ENCODE assay signal across 8 cellular contexts in the genomic region with DNA sequence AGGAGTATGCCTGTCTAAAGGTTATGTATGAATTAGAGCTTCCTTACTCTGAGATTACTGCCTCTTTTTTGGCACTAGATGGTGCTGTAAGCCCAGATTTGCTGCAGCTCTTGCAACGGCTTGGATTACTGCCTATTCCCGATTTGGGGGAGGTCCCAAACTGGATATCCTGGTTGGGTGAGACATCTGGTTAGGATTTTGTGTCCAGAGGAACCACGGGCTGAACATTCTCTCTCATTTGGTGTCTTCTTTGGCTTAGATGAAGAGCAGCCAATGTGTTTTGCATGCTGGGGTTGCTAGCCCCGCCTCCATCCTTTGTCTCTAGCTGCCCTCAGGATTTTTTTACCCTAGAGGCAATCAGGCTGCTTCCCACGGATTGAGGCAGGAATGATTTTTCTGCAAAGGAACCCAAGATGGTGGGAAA. TPM values are rescaled to one million over a fixed set of nuclear protein-coding genes. Genes with fewer than 3 reads are reported as not detected.
DNase-seq lines count a peak whose midpoint lies in the region; ATAC-seq, FAIRE-seq and TF ChIP-seq lines count a peak whose summit lies in the region.

No MANE protein-coding gene starts in this region.

- peak overlapping the region; percentile 5 to 62; a peak in 3 of 4 replicates for H3K4me2 ChIP-seq in H1 (ENCODE audit: insufficient read depth in 1 of 2, low read depth in 2 of 2, low read length in 2 of 2)

- peak; percentile 87 for FAIRE-seq in H1 (lab: Jason Lieb, UNC)

- WGBS in H1 (ENCODE audit: extremely low coverage in 1 of 2, insufficient coverage in 1 of 2, insufficient read length in 1 of 2, insufficient replicate concordance in 2 of 2, low coverage in 1 of 2, low lambda C conversion rate in 2 of 2, missing lambda C conversion rate in 1 of 2), 2 experiments = 16% methylated on average over 5 of the region's 5 CpGs; no CpG with 5 or more reads in 1 of the 2 experiments

- no peak overlapping the region for H4K5ac ChIP-seq in H1 (ENCODE audit: insufficient read length, low read depth, low read length)

- no peaks in the 10 kb centered on the region for H3K9me3 ChIP-seq in HAP-1
- H3K9me3 ChIP-seq in H1 (ENCODE audit: insufficient read depth in 2 of 2, low read depth in 1 of 2, low read length in 1 of 2) = peaks cover 0 to 7% of the 10 kb centered on the region in 2 experiments; a peak in 1 of 4 replicates

- no peak overlapping the region for H3K23ac ChIP-seq in H1 (ENCODE audit: insufficient read length)

- H3K4me3 ChIP-seq in HAP-1 (0 out of 2 replicates have a peak overlapping the region, but pooled peaks have one; percentile 4), H1 (ENCODE audit: extremely low read depth in 1 of 4, insufficient read depth in 2 of 4, low read depth in 3 of 4, low read length in 4 of 4) (peak overlapping the region in 1 of 4 experiments; percentile 42; a peak in 3 of 8 replicates)

- no peaks in the 10 kb centered on the region for H3K23me2 ChIP-seq in H1 (ENCODE audit: low read depth, low read length)

- H3K27me3 Mint-ChIP-seq in activated B cell treated with CpG ODN at 0.5 μM for 24 hours = peaks cover 2% of the 10 kb centered on the region

- no peaks in the 10 kb centered on the region for H3K9me3 Mint-ChIP-seq in activated B cell treated with CpG ODN at 0.5 μM for 24 hours

- DNase-seq in DMS153 (lab: John Stamatoyannopoulos, UW) (peak; percentile 69), HAP-1 (ENCODE audit: low spot score in 2 of 2) (peak; percentile 74 to 84), NCI-H2171 (lab: John Stamatoyannopoulos, UW) (peak; percentile 65), activated B cell treated with CpG ODN at 0.5 μM for 24 hours (peak; percentile 14), H1 (ENCODE audit: low read depth in 1 of 2, low spot score in 2 of 2) (peak; percentile 7 to 46), medulla oblongata (ENCODE audit: extremely low spot score) (peak; percentile 73), substantia nigra (lab: John Stamatoyannopoulos, UW) (peak in 28 of 49 donors; percentile 0 to 49 (median 8))

- no peak overlapping the region for H3K4ac ChIP-seq in H1 (replicated peaks; ENCODE audit: insufficient read length, low read depth, low read length)

- peaks cover 2% of the 10 kb centered on the region for H3K4me1 Mint-ChIP-seq in activated B cell treated with CpG ODN at 0.5 μM for 24 hours

- H2BK20ac ChIP-seq in H1 (ENCODE audit: low read length) = no peak overlapping the region

- no peaks in the 10 kb centered on the region for H4K20me1 ChIP-seq in H1 (replicated peaks in 1 of 2; ENCODE audit: control insufficient read depth in 1 of 2, insufficient read depth in 2 of 2, low read length in 2 of 2)

- ATAC-seq in activated B cell treated with CpG ODN at 0.5 μM for 24 hours (ENCODE audit: low read depth) = peak; percentile 31
- ATAC-seq in GM21367 (IDR thresholded peaks at IDR 0.05; ENCODE audit: unreplicated experiment) = no peak

- in situ Hi-C loops in HAP-1 (cut with MboI; ENCODE audit: low sequenced_read_pairs) = no loop called here

- H3K27ac ChIP-seq in H1 (ENCODE audit: low read depth, low read length) (no peak overlapping the region), substantia nigra (ENCODE audit: low read depth, low read length, poor library complexity, severe bottlenecking) (no peak overlapping the region)

- no peak overlapping the region for H2BK15ac ChIP-seq in H1 (ENCODE audit: low read length)

- no peak overlapping the region for H3K9ac ChIP-seq in H1 (replicated peaks in 1 of 4; ENCODE audit: extremely low read depth in 1 of 4, low read depth in 3 of 4, low read length in 3 of 4)

- H2AFZ ChIP-seq in H1 (ENCODE audit: low read length) = peak overlapping the region; percentile 94

- H3K27me3 ChIP-seq in HAP-1 (ENCODE audit: low read depth) = no peaks in the 10 kb centered on the region
- H3K27me3 ChIP-seq in H1 (replicated peaks in 1 of 4; ENCODE audit: control insufficient read depth in 3 of 4, extremely low read depth in 1 of 4, insufficient read depth in 3 of 4, low read length in 3 of 4) = no peaks in the 10 kb centered on the region

- no peak overlapping the region for H3K56ac ChIP-seq in H1 (replicated peaks; ENCODE audit: insufficient read length, low read depth, low read length)

- H3K4me3 Mint-ChIP-seq in activated B cell treated with CpG ODN at 0.5 μM for 24 hours = peak overlapping the region; percentile 59

- no peaks in the 10 kb centered on the region for H3K4me1 ChIP-seq in HAP-1
- H3K4me1 ChIP-seq in H1 (replicated peaks in 1 of 4; ENCODE audit: control insufficient read depth in 3 of 4, insufficient read depth in 4 of 4, low read length in 3 of 4) = no peaks in the 10 kb centered on the region

- H4K8ac ChIP-seq in H1 (ENCODE audit: extremely low read depth, insufficient read depth, low read length) = no peak overlapping the region

- H2BK12ac ChIP-seq in H1 (ENCODE audit: low read depth, low read length) = no peak overlapping the region

- TF ChIP-seq CTCF in activated B cell treated with CpG ODN at 0.5 μM for 24 hours (IDR thresholded peaks at IDR 0.05) = no peak
- TF ChIP-seq CTCF in H1 (IDR thresholded peaks at IDR 0.05; ENCODE audit: control extremely low read depth in 1 of 3, insufficient read depth in 1 of 3, low read depth in 1 of 3, low read length in 3 of 3) = peak in 2 of 3 experiments; percentile 58 to 59; a peak in 3 of 4 replicates

- CTCF ChIA-PET in activated B cell treated with CpG ODN at 0.5 μM for 24 hours (lab: Charles Lee) (interaction anchor here (0.5 to 2.1 kb wide), 16 partner anchors 9 to 732 kb away, joined by 3 to 9 read pairs (median 4); a partner anchor contains a TSS), H1 (lab: Charles Lee; ENCODE audit: partially characterized antibody) (interaction anchor here (1.0 to 2.7 kb wide), 13 partner anchors 9 to 286 kb away, joined by 3 to 14 read pairs (median 4); no protein-coding TSS in a partner anchor)

- intact Hi-C loops in activated B cell treated with CpG ODN at 0.5 μM for 24 hours (cut with micrococcal nuclease) = loop anchor here (1.0 to 10.0 kb wide), 5 partner anchors 137 to 904 kb away; a partner anchor contains a TSS

- H3K14ac ChIP-seq in H1 (ENCODE audit: insufficient read length) = no peak overlapping the region

- no peaks in the 10 kb centered on the region for H3K79me2 ChIP-seq in H1 (ENCODE audit: control insufficient read depth in 1 of 2, insufficient read depth in 2 of 2, low read length in 2 of 2)

- no peak overlapping the region for H2AK5ac ChIP-seq in H1 (ENCODE audit: low read depth, low read length)

- peak; percentile 86 to 87 for TF ChIP-seq RAD21 in H1 (IDR thresholded peaks at IDR 0.05 in 1 of 2, conservative IDR thresholded peaks at IDR 0.05 in 1 of 2; ENCODE audit: low read depth in 2 of 2, low read length in 2 of 2)

- H4K91ac ChIP-seq in H1 (replicated peaks; ENCODE audit: insufficient read length, low read length) = no peak overlapping the region

- POLR2A ChIA-PET in activated B cell treated with CpG ODN at 0.5 μM for 24 hours (lab: Charles Lee) (no interaction called here), H1 (lab: Charles Lee; ENCODE audit: partially characterized antibody) (no interaction called here)

- H3K36me3 Mint-ChIP-seq in activated B cell treated with CpG ODN at 0.5 μM for 24 hours (ENCODE audit: low read depth) = no peaks in the 10 kb centered on the region

- no peak overlapping the region for H3K27ac Mint-ChIP-seq in activated B cell treated with CpG ODN at 0.5 μM for 24 hours

- no peak overlapping the region for H2BK5ac ChIP-seq in H1 (ENCODE audit: low read depth, low read length)

- H3K18ac ChIP-seq in H1 (ENCODE audit: extremely low read depth, low read length) = no peak overlapping the region

- no peak for TF ChIP-seq POLR2A in H1 (IDR thresholded peaks at IDR 0.05; ENCODE audit: control extremely low read depth in 1 of 2, low read depth in 2 of 2, low read length in 2 of 2)

- no peak overlapping the region for H2BK120ac ChIP-seq in H1 (replicated peaks; ENCODE audit: low read depth, low read length)

- no peak for TF ChIP-seq EP300 in H1 (IDR thresholded peaks at IDR 0.05; ENCODE audit: borderline replicate concordance in 1 of 2, low read depth in 2 of 2, low read length in 2 of 2)

- H3K36me3 ChIP-seq in HAP-1 (replicated peaks) (no peaks in the 10 kb centered on the region), H1 (ENCODE audit: control insufficient read depth in 2 of 4, insufficient read depth in 4 of 4, low read length in 3 of 4) (no peaks in the 10 kb centered on the region)

- no peaks in the 10 kb centered on the region for H3K79me1 ChIP-seq in H1 (ENCODE audit: low read depth, low read length)

TF ChIP-seq in H1, 55 proteins besides CTCF, POLR2A, EP300 and RAD21 (continues in another document):
- no peak for TF ChIP-seq CREB1 (IDR thresholded peaks at IDR 0.05)
- no peak for TF ChIP-seq FOSL1 (IDR thresholded peaks at IDR 0.05; ENCODE audit: insufficient read depth, low read depth, low read length)
- no peak for TF ChIP-seq CHD2 (IDR thresholded peaks at IDR 0.05; ENCODE audit: low read length)
- no peak for TF ChIP-seq RXRA (IDR thresholded peaks at IDR 0.05; ENCODE audit: insufficient read depth, low read depth, low read length)
- TF ChIP-seq SUZ12 (IDR thresholded peaks at IDR 0.05; ENCODE audit: low read length) = no peak
- no peak for TF ChIP-seq EGR1 (IDR thresholded peaks at IDR 0.05; ENCODE audit: borderline replicate concordance, low read depth, low read length)
- TF ChIP-seq HDAC6 (IDR thresholded peaks at IDR 0.05; ENCODE audit: low read depth, low read length) = no peak
- TF ChIP-seq BCL11A (IDR thresholded peaks at IDR 0.05; ENCODE audit: low read depth in 2 of 2, low read length in 2 of 2) = no peak
- no peak for TF ChIP-seq SIRT6 (IDR thresholded peaks at IDR 0.05; ENCODE audit: low read length)
- TF ChIP-seq TEAD4 (IDR thresholded peaks at IDR 0.05; ENCODE audit: low read depth, low read length) = no peak
- TF ChIP-seq SIN3A (conservative IDR thresholded peaks at IDR 0.05 in 1 of 2, IDR thresholded peaks at IDR 0.05 in 1 of 2; ENCODE audit: low read depth in 1 of 2, low read length in 2 of 2) = no peak
- no peak for TF ChIP-seq CBX8 (IDR thresholded peaks at IDR 0.05; ENCODE audit: borderline replicate concordance, low read depth, low read length)
- TF ChIP-seq ZNF274 (IDR thresholded peaks at IDR 0.05; ENCODE audit: borderline replicate concordance, extremely low read depth, low read length) = no peak
- TF ChIP-seq POLR2AphosphoS5 (IDR thresholded peaks at IDR 0.05; ENCODE audit: low read depth, low read length) = no peak

RNA-seq across cellular contexts. Expression of a gene that starts 31.9 kb away (rescaled TPM):
- 26.1 and 30.9 TPM in 2 replicates for total RNA-seq in activated B cell treated with CpG ODN at 0.5 μM for 24 hours
- total RNA-seq in H1 (2021; fragmentation: NEBNext Ultra II Directional; extraction: Animal tissue kit (Norgen Biotek cat#: 25700)) = 26.8 and 30.2 TPM in 2 replicates
- polyA plus RNA-seq in H1 (2011; rRNA removed) = 17.0 and 18.9 TPM in 2 replicates
- 9.2 TPM for polyA plus RNA-seq in H1 (2011; cell fraction: cytosol; rRNA removed)
- 9.8 TPM for polyA plus RNA-seq in H1 (2011; cell fraction: nucleus; rRNA removed)
- polyA plus RNA-seq in H1 (2012, experiment 1 of 2) = 23.4 to 29.8 TPM (median 27.3 TPM) in 4 replicates
- 30.1 TPM for polyA plus RNA-seq in H1 (2012, experiment 2 of 2)
- polyA plus RNA-seq in H1 (2013, experiment 1 of 2) = 32.1 TPM
- 30.8 TPM for polyA plus RNA-seq in H1 (2013, experiment 2 of 2)
- polyA minus RNA-seq in H1 (2011; rRNA and poly(A)+ RNA removed) = 8.5 and 12.9 TPM in 2 replicates
- 10.4 TPM for polyA minus RNA-seq in H1 (2011; cell fraction: cytosol; rRNA and poly(A)+ RNA removed)
- polyA minus RNA-seq in H1 (2011; cell fraction: nucleus; rRNA and poly(A)+ RNA removed) = 14.7 TPM

Comparison
In these comparisons a context has a peak if more than half of its experiments do, and no peak if none do; other contexts are left out.
1. DNase-seq: peak in every context shown above with its lines; median percentile 79 in HAP-1; 73 in medulla oblongata; 69 in DMS153; 65 in NCI-H2171; 26 in H1; 14 in activated B cell treated with CpG ODN at 0.5 μM for 24 hours; 8 in substantia nigra.